In the genomic region with DNA sequence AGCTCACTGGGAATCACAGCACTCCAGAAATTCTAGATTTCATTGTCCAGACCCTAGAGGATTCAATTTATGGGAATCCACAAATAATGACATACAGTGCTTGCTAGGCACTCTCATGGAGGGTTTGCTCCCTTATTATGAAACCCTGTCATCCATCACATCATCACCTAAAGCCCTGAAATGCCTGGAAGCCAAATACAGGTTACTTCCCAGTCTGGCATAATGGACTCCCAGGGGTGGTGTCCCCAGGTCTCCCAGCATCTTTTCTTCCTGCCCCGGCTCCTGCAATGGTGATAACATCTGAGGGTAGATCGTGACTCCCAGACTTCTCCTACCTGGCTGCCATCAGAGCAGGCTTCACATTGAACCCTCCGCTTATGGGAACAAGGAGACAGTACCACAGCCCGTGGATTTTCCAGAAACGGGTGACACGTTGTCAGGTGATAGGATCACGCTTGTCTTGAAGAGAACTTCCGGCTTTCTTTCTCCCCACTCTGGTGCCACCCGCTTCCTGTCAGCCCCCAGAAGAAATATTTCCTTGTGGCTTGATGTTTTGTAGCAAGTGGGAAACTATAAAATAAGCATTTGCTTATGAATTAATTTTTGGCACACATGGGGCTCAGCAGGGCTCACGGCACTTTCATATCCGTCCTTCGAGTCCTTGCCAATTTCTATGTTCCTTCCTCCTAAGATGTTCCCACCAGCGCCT, we compare ENCODE assay signal across 8 cellular contexts.
DNase-seq lines count a peak whose midpoint lies in the region; ATAC-seq and TF ChIP-seq lines count a peak whose summit lies in the region.

No MANE protein-coding gene starts in this region.

- no peak overlapping the region for H2AFZ ChIP-seq in GM23338

- H3F3A ChIP-seq in GM23338 (replicated peaks; ENCODE audit: low read depth): no peaks in the 10 kb centered on the region

- H3K36me3 ChIP-seq in gastrocnemius medialis: no peaks in the 10 kb centered on the region
- H3K36me3 ChIP-seq in GM23338 (ENCODE audit: insufficient read depth): no peaks in the 10 kb centered on the region

- TF ChIP-seq CTCF in activated CD8-positive, alpha-beta T cell treated with anti-CD3 and anti-CD28 coated beads for 36 hours (IDR thresholded peaks at IDR 0.05): no peak
- TF ChIP-seq CTCF in foreskin keratinocyte (conservative IDR thresholded peaks at IDR 0.05) (no peak), gastrocnemius medialis (IDR thresholded peaks at IDR 0.05 in 4 of 5, conservative IDR thresholded peaks at IDR 0.05 in 1 of 5) (no peak), GM23338 (conservative IDR thresholded peaks at IDR 0.05; ENCODE audit: low read depth in 2 of 2) (no peak)

- no peaks in the 10 kb centered on the region for H3K27me3 ChIP-seq in foreskin keratinocyte
- no peaks in the 10 kb centered on the region for H3K27me3 ChIP-seq in gastrocnemius medialis
- no peaks in the 10 kb centered on the region for H3K27me3 ChIP-seq in GM23338 (ENCODE audit: insufficient read depth)

- peaks cover 11% of the 10 kb centered on the region for H3K9me2 ChIP-seq in GM23338 (ENCODE audit: insufficient read depth)

- H3K9me3 ChIP-seq in gastrocnemius medialis: no peaks in the 10 kb centered on the region

- H3K4me3 Mint-ChIP-seq in activated CD8-positive, alpha-beta T cell treated with anti-CD3 and anti-CD28 coated beads for 36 hours: peak overlapping the region; percentile 25
- H3K4me3 Mint-ChIP-seq in GM23338: no peak overlapping the region

- peaks cover 18% of the 10 kb centered on the region for H3K9me3 Mint-ChIP-seq in activated CD8-positive, alpha-beta T cell treated with anti-CD3 and anti-CD28 coated beads for 36 hours
- no peaks in the 10 kb centered on the region for H3K9me3 Mint-ChIP-seq in GM23338

- H3K4me1 Mint-ChIP-seq in activated CD8-positive, alpha-beta T cell treated with anti-CD3 and anti-CD28 coated beads for 36 hours (ENCODE audit: low read depth): peaks cover 62% of the 10 kb centered on the region
- no peaks in the 10 kb centered on the region for H3K4me1 Mint-ChIP-seq in GM23338

- H4K20me1 ChIP-seq in GM23338 (replicated peaks; ENCODE audit: insufficient read depth): no peaks in the 10 kb centered on the region

- intact Hi-C loops in activated CD8-positive, alpha-beta T cell treated with anti-CD3 and anti-CD28 coated beads for 36 hours (cut with micrococcal nuclease): loop anchor here (2.0 to 5.0 kb wide), 2 partner anchors 36 to 82 kb away; no protein-coding TSS in a partner anchor
- intact Hi-C loops in gastrocnemius medialis (cut with DNase I; ENCODE audit: low total_unique reads): loop anchor here (5.0 to 10.0 kb wide), 2 partner anchors 87 to 454 kb away; no protein-coding TSS in a partner anchor

- H3K4me3 ChIP-seq in gastrocnemius medialis: no peak overlapping the region
- H3K4me3 ChIP-seq in GM23338: no peak overlapping the region

- H3K4me1 ChIP-seq in foreskin keratinocyte: peaks cover 29% of the 10 kb centered on the region
- H3K4me1 ChIP-seq in gastrocnemius medialis: peaks cover 20 to 24% of the 10 kb centered on the region in 2 donors
- H3K4me1 ChIP-seq in GM23338 (ENCODE audit: insufficient read depth): no peaks in the 10 kb centered on the region

- ATAC-seq in activated CD8-positive, alpha-beta T cell treated with anti-CD3 and anti-CD28 coated beads for 36 hours: no peak
- ATAC-seq in foreskin keratinocyte (no peak), gastrocnemius medialis (no peak), GM23338 (no peak)

- H3K27ac Mint-ChIP-seq in activated CD8-positive, alpha-beta T cell treated with anti-CD3 and anti-CD28 coated beads for 36 hours: peak overlapping the region; percentile 91
- no peak overlapping the region for H3K27ac Mint-ChIP-seq in GM23338

- POLR2A ChIA-PET in activated CD8-positive, alpha-beta T cell treated with anti-CD3 and anti-CD28 coated beads for 36 hours (lab: Charles Lee): interaction anchor here (0.6 to 1.4 kb wide), 9 partner anchors 10 to 238 kb away, joined by 3 to 5 read pairs (median 3); partner anchors contain the start of gene BHLHE40

- in situ Hi-C loops in gastrocnemius medialis (cut with MboI; ENCODE audit: low sequenced_read_pairs in 4 of 4): no loop called here

- no peak for TF ChIP-seq POLR2A in gastrocnemius medialis (IDR thresholded peaks at IDR 0.05)

- DNase-seq in GF-D8 (lab: John Stamatoyannopoulos, UW): peak; percentile 39
- peak; percentile 48 for DNase-seq in activated CD8-positive, alpha-beta T cell treated with anti-CD3 and anti-CD28 coated beads for 36 hours
- no peak for DNase-seq in foreskin keratinocyte
- DNase-seq in gastrocnemius medialis: no peak
- DNase-seq in NCI-H2227 (lab: John Stamatoyannopoulos, UW; ENCODE audit: unreplicated experiment): no peak
- no peak for DNase-seq in SIG-M5 treated with dmso at 0.1 percent for 504 hours (lab: John Stamatoyannopoulos, UW; ENCODE audit: unreplicated experiment)
- no peak for DNase-seq in DMS53 (lab: John Stamatoyannopoulos, UW)
- no peak for DNase-seq in GM23338 (ENCODE audit: low spot score)

- H3K27ac ChIP-seq in foreskin keratinocyte: peak overlapping the region; percentile 94
- peak overlapping the region; percentile 73 to 83 (median 79) for H3K27ac ChIP-seq in gastrocnemius medialis
- no peak overlapping the region for H3K27ac ChIP-seq in GM23338 (ENCODE audit: low read depth)

- no peaks in the 10 kb centered on the region for H3K27me3 Mint-ChIP-seq in activated CD8-positive, alpha-beta T cell treated with anti-CD3 and anti-CD28 coated beads for 36 hours
- H3K27me3 Mint-ChIP-seq in GM23338 (ENCODE audit: insufficient read depth, low read depth, poor library complexity): no peaks in the 10 kb centered on the region

- no peaks in the 10 kb centered on the region for H3K79me2 ChIP-seq in GM23338 (replicated peaks; ENCODE audit: insufficient read depth)

- peaks cover 64% of the 10 kb centered on the region for H3K36me3 Mint-ChIP-seq in activated CD8-positive, alpha-beta T cell treated with anti-CD3 and anti-CD28 coated beads for 36 hours (ENCODE audit: low read depth)
- H3K36me3 Mint-ChIP-seq in GM23338 (ENCODE audit: low read depth): no peaks in the 10 kb centered on the region; the same call in 2 of the 3 replicates

- CTCF ChIA-PET in activated CD8-positive, alpha-beta T cell treated with anti-CD3 and anti-CD28 coated beads for 36 hours (lab: Charles Lee): interaction anchor here (0.7 to 1.7 kb wide), 4 partner anchors 15 to 285 kb away, joined by 3 to 7 read pairs (median 4); no protein-coding TSS in a partner anchor

- H3K4me2 ChIP-seq in GM23338: no peak overlapping the region

TF ChIP-seq in GM23338, 12 proteins besides CTCF, POLR2A, EP300 and RAD21:
- TF ChIP-seq ZNF331 (CRISPR knock-in tag; IDR thresholded peaks at IDR 0.05; ENCODE audit: low read depth) (no peak), EZH2 (IDR thresholded peaks at IDR 0.05; ENCODE audit: low read depth, unreplicated experiment) (no peak), NANOG (IDR thresholded peaks at IDR 0.05; ENCODE audit: borderline replicate concordance) (no peak), ETS1 (IDR thresholded peaks at IDR 0.05) (no peak)

Comparison
In these comparisons a context has a peak if more than half of its experiments do, and no peak if none do; other contexts are left out.
1. DNase-seq: peak in GF-D8 (single experiment) and activated CD8-positive, alpha-beta T cell treated with anti-CD3 and anti-CD28 coated beads for 36 hours (single experiment); none in foreskin keratinocyte (0 of 2), gastrocnemius medialis (0 of 2), NCI-H2227 (single experiment), SIG-M5 treated with dmso at 0.1 percent for 504 hours (single experiment), DMS53 (single experiment) and GM23338 (single experiment).